ENCODE assay signal across 16 cellular contexts in genomic region chr12:42261708-42262107, GRCh38.
"Had no signal": no experiment of that assay in that cellular context is flagged by ENCODE, and none has a peak within 500 bp of the region (broad histone marks: within the 10 kb centered on the region; RNA-seq: fewer than 3 reads in every experiment).

No MANE protein-coding gene starts in this region.

- H3K9me3 ChIP-seq: heart left ventricle, neutrophil, tibial artery, upper lobe of left lung, uterus had no signal

- ATAC-seq: esophagus mucosa; heart left ventricle; naive thymus-derived CD4-positive, alpha-beta T cell; right cardiac atrium; stimulated activated naive CD8-positive, alpha-beta T cell treated with anti-CD3 and anti-CD28 coated beads, Interleukin-15, Interleukin-2, amounts not matched to agents 100 U/mL and 50 U/mL, for 24 hours had no signal

- H3K4me3 Mint-ChIP-seq: naive thymus-derived CD4-positive, alpha-beta T cell had no signal

- H3K27ac Mint-ChIP-seq: naive thymus-derived CD4-positive, alpha-beta T cell had no signal

- H3K9me3 Mint-ChIP-seq: naive thymus-derived CD4-positive, alpha-beta T cell had no signal

- H3K27me3 ChIP-seq: heart left ventricle, neutrophil, tibial artery, upper lobe of left lung, uterus had no signal

- H3K27ac ChIP-seq: coronary artery, heart left ventricle, neutrophil, tibial artery, upper lobe of left lung, uterus had no signal

- H3K36me3 ChIP-seq: heart left ventricle, neutrophil, tibial artery, upper lobe of left lung, uterus had no signal

- DNase-seq: effector CD4-positive, alpha-beta T cell; heart left ventricle; hippocampal formation; kidney glomerular epithelial cell; mesendoderm; naive thymus-derived CD4-positive, alpha-beta T cell; right cardiac atrium; small intestine; stimulated activated CD4-positive, alpha-beta T cell treated with anti-CD3 and anti-CD28 coated beads, Interleukin-2, amount 100 ng/mL, for 48 hours; stimulated activated naive CD8-positive, alpha-beta T cell treated with anti-CD3 and anti-CD28 coated beads, Interleukin-15, Interleukin-2, amounts not matched to agents 100 U/mL and 50 U/mL, for 24 hours; tibial artery; upper lobe of left lung; uterus had no signal

- H3K4me1 ChIP-seq: heart left ventricle, tibial artery, upper lobe of left lung, uterus had no signal

- H3K4me3 ChIP-seq: coronary artery, heart left ventricle, tibial artery, upper lobe of left lung, uterus had no signal
